ENCODE assay signal across 12 cellular contexts in genomic region chr9:38038307-38039089, GRCh38. TPM values are rescaled to one million over a fixed set of nuclear protein-coding genes. Genes with fewer than 3 reads are reported as not detected.
DNase-seq lines count a peak whose midpoint lies in the region; ATAC-seq, FAIRE-seq and TF ChIP-seq lines count a peak whose summit lies in the region.
"Had no signal": no experiment of that assay in that cellular context is flagged by ENCODE, and none has a peak within 500 bp of the region (broad histone marks: within the 10 kb centered on the region; RNA-seq: fewer than 3 reads in every experiment).

No MANE protein-coding gene starts in this region.

- no peak overlapping the region for H3K4me2 ChIP-seq in HepG2 (ENCODE audit: low read depth, low read length)

- TF ChIP-seq EP300 in HepG2 (IDR thresholded peaks at IDR 0.05; ENCODE audit: low read depth in 2 of 2, low read length in 2 of 2) = no peak
- TF ChIP-seq EP300 in HepG2 (CRISPR knock-in tag; IDR thresholded peaks at IDR 0.05; ENCODE audit: borderline replicate concordance) = no peak

- POLR2A ChIA-PET in A673 (lab: Charles Lee; ENCODE audit: low non-redundant PET) (no interaction called here), HepG2 (lab: Yijun Ruan, JAX) (no interaction called here)

- H3K27me3 ChIP-seq in A673 (replicated peaks; ENCODE audit: insufficient read depth, low read depth, low read length, poor library complexity) (no peaks in the 10 kb centered on the region), HUES64 (ENCODE audit: insufficient read depth, low read length) (no peaks in the 10 kb centered on the region), ascending aorta (no peaks in the 10 kb centered on the region), HepG2 (ENCODE audit: control insufficient read depth in 1 of 2, insufficient read depth in 2 of 2, low read length in 2 of 2) (no peaks in the 10 kb centered on the region), WERI-Rb-1 (ENCODE audit: insufficient read depth, low read depth, severe bottlenecking) (no peaks in the 10 kb centered on the region), breast epithelium (no peaks in the 10 kb centered on the region)

- H3K4me3 ChIP-seq in A673 (ENCODE audit: low read depth, low read length, poor library complexity, severe bottlenecking) (no peak overlapping the region), HUES64 (ENCODE audit: low read length) (no peak overlapping the region), ascending aorta (no peak overlapping the region), HepG2 (replicated peaks in 1 of 3; ENCODE audit: insufficient read depth in 1 of 3, low read depth in 2 of 3, low read length in 3 of 3) (no peak overlapping the region), WERI-Rb-1 (ENCODE audit: low read depth, low read length) (no peak overlapping the region), breast epithelium (no peak overlapping the region)

- DNase-seq in A673 (ENCODE audit: low spot score) (no peak), ascending aorta (ENCODE audit: low spot score in 2 of 2) (no peak), HepG2 (ENCODE audit: low spot score) (no peak), WERI-Rb-1 (no peak), breast epithelium (ENCODE audit: low spot score in 2 of 2) (no peak)
- DNase-seq: activated CD4-positive, CD25-positive, alpha-beta regulatory T cell; activated naive CD8-positive, alpha-beta T cell treated with anti-CD3 and anti-CD28 coated beads, Interleukin-2, amount 10 ng/mL, durations not matched to agents 7 days and 5 days; NCI-H510A had no signal

- FAIRE-seq in HepG2 (lab: Jason Lieb, UNC) = no peak

- H3K36me3 ChIP-seq in A673 (ENCODE audit: insufficient read depth, low read length, poor library complexity, severe bottlenecking) (no peaks in the 10 kb centered on the region), HUES64 (ENCODE audit: insufficient read depth, low read length) (no peaks in the 10 kb centered on the region), ascending aorta (no peaks in the 10 kb centered on the region), HepG2 (replicated peaks in 1 of 2; ENCODE audit: control insufficient read depth in 1 of 2, insufficient read depth in 2 of 2, low read length in 2 of 2) (peaks cover 8 to 40% of the 10 kb centered on the region in 2 experiments), WERI-Rb-1 (peaks cover 19% of the 10 kb centered on the region), breast epithelium (no peaks in the 10 kb centered on the region)

- H3K79me2 ChIP-seq in HepG2 (ENCODE audit: insufficient read depth, low read length) = peaks cover 97% of the 10 kb centered on the region

- in situ Hi-C loops in HepG2 (cut with HindIII; ENCODE audit: extremely low pct_ligation_motif_present, low pct_unique_long_range_greater_than_20kb) = no loop called here

- H3K9ac ChIP-seq in HUES64 (ENCODE audit: low read depth, low read length) = no peak overlapping the region
- no peak overlapping the region for H3K9ac ChIP-seq in HepG2 (ENCODE audit: insufficient read depth, low read depth, low read length)

- BruUV-seq in A673 (replicated peaks; lab: Mats Ljungman, UMichigan) (no TSS peak), HepG2 (replicated peaks; lab: Mats Ljungman, UMichigan) (no TSS peak)

- no peak for ATAC-seq in HepG2
- no peak for ATAC-seq in GM21526 (IDR thresholded peaks at IDR 0.05; ENCODE audit: low FRiP score, unreplicated experiment)
- no peak for ATAC-seq in GM21515 (IDR thresholded peaks at IDR 0.05; ENCODE audit: unreplicated experiment)
- ATAC-seq: naive thymus-derived CD8-positive, alpha-beta T cell had no signal

- no peak for TF ChIP-seq RAD21 in HepG2 (CRISPR knock-in tag; IDR thresholded peaks at IDR 0.05)

- CTCF ChIA-PET in A673 (lab: Charles Lee) (no interaction called here), HepG2 (lab: Yijun Ruan, JAX; ENCODE audit: low intra/inter-chr PET ratio, low total read pairs) (no interaction called here)

- intact Hi-C loops in A673 (cut with micrococcal nuclease; ENCODE audit: unreplicated experiment) = no loop called here
- intact Hi-C loops in ascending aorta (cut with DNase I) = no loop called here
- intact Hi-C loops in HepG2 (cut with micrococcal nuclease; ENCODE audit: unreplicated experiment) = no loop called here
- intact Hi-C loops in breast epithelium (cut with DNase I; ENCODE audit: low total_unique reads) = no loop called here

- H3K4me1 ChIP-seq in A673 (ENCODE audit: insufficient read depth, low read length, poor library complexity, severe bottlenecking) = peaks cover 63% of the 10 kb centered on the region
- H3K4me1 ChIP-seq in HUES64 (ENCODE audit: insufficient read depth, low read length) = peaks cover 40% of the 10 kb centered on the region
- peaks cover 5 to 63% of the 10 kb centered on the region in 2 donors for H3K4me1 ChIP-seq in ascending aorta
- H3K4me1 ChIP-seq in HepG2 (ENCODE audit: insufficient read depth, low read length) = peaks cover 96% of the 10 kb centered on the region
- H3K4me1 ChIP-seq in breast epithelium = no peaks in the 10 kb centered on the region

- H3K9me3 ChIP-seq in A673 (ENCODE audit: low read depth, low read length, poor library complexity, severe bottlenecking) (no peaks in the 10 kb centered on the region), HUES64 (ENCODE audit: insufficient read depth, low read depth, low read length) (no peaks in the 10 kb centered on the region), ascending aorta (no peaks in the 10 kb centered on the region), HepG2 (ENCODE audit: low read length) (no peaks in the 10 kb centered on the region), WERI-Rb-1 (ENCODE audit: severe bottlenecking) (no peaks in the 10 kb centered on the region), breast epithelium (no peaks in the 10 kb centered on the region)

- no peak overlapping the region for H2AFZ ChIP-seq in HepG2 (ENCODE audit: low read length)

- H3K27ac ChIP-seq in A673 (ENCODE audit: low read depth, low read length, poor library complexity, severe bottlenecking) (peak overlapping the region; percentile 45), HUES64 (ENCODE audit: low read depth, low read length) (peak overlapping the region; percentile 35; the same call in 1 of the 2 replicates), ascending aorta (peak overlapping the region; percentile 13 to 47), HepG2 (ENCODE audit: extremely low read length, insufficient read depth, low read length) (no peak overlapping the region), WERI-Rb-1 (no peak overlapping the region), breast epithelium (peak overlapping the region in 1 of 2 donors; percentile 1)

- TF ChIP-seq POLR2A in HepG2 (IDR thresholded peaks at IDR 0.05; ENCODE audit: insufficient read depth in 1 of 2, low read depth in 2 of 2, low read length in 2 of 2) (no peak), breast epithelium (IDR thresholded peaks at IDR 0.05) (no peak)

- H4K20me1 ChIP-seq in HepG2 (ENCODE audit: insufficient read depth, low read length) = peaks cover 34% of the 10 kb centered on the region; the same call in 1 of the 2 replicates

- no peak for TF ChIP-seq CTCF in A673 (conservative IDR thresholded peaks at IDR 0.05; ENCODE audit: low read depth, low read length)
- TF ChIP-seq CTCF in ascending aorta (IDR thresholded peaks at IDR 0.05) = no peak
- TF ChIP-seq CTCF in HepG2 (CRISPR knock-in tag; IDR thresholded peaks at IDR 0.05) = no peak
- no peak for TF ChIP-seq CTCF in WERI-Rb-1 (IDR thresholded peaks at IDR 0.05; ENCODE audit: low read depth, low read length)
- no peak for TF ChIP-seq CTCF in breast epithelium (IDR thresholded peaks at IDR 0.05)

- 80% methylated on average over 15 of the region's 15 CpGs for WGBS in HUES64
- 93% methylated on average over 15 of the region's 15 CpGs for WGBS in HepG2 (ENCODE audit: low lambda C conversion rate)

TF ChIP-seq in HepG2, 621 proteins besides CTCF, POLR2A, EP300 and RAD21 (continues in another document):
- TF ChIP-seq ZNF207 (IDR thresholded peaks at IDR 0.05; ENCODE audit: borderline replicate concordance) (no peak), NR3C1 (CRISPR knock-in tag; IDR thresholded peaks at IDR 0.05) (no peak), RBAK (CRISPR knock-in tag; IDR thresholded peaks at IDR 0.05) (no peak), RFXAP (CRISPR knock-in tag; IDR thresholded peaks at IDR 0.05; ENCODE audit: borderline replicate concordance) (no peak), ZNF12 (CRISPR knock-in tag; IDR thresholded peaks at IDR 0.05) (no peak), ZNF749 (CRISPR knock-in tag; IDR thresholded peaks at IDR 0.05; ENCODE audit: borderline replicate concordance) (no peak)

RNA-seq across cellular contexts. Expression of gene SHB, which starts 30.5 kb away (rescaled TPM):
- total RNA-seq in A673 (2021) = 14.7 and 20.7 TPM in 2 replicates
- polyA plus RNA-seq in HUES64 (2013, experiment 1 of 2) = 7.3 TPM
- polyA plus RNA-seq in HUES64 (2013, experiment 2 of 2) = 6.7 TPM
- 77.8 TPM for total RNA-seq in ascending aorta
- total RNA-seq in HepG2 (2016; rRNA removed; fragmentation: Illumina TruSeq; extraction: Trizol) = 14.7 and 19.4 TPM in 2 replicates
- 7.3 and 8.2 TPM in 2 replicates for total RNA-seq in HepG2 (2016; cell fraction: cytosol; rRNA removed; fragmentation: Illumina TruSeq; extraction: Trizol; ENCODE audit: low read depth)
- 12.9 and 18.0 TPM in 2 replicates for total RNA-seq in HepG2 (2016; cell fraction: insoluble cytoplasmic fraction; rRNA removed; fragmentation: Illumina TruSeq; extraction: Trizol)
- total RNA-seq in HepG2 (2016; cell fraction: membrane; rRNA removed; fragmentation: Illumina TruSeq; extraction: Trizol) = 16.0 and 20.4 TPM in 2 replicates
- 12.0 and 14.5 TPM in 2 replicates for total RNA-seq in HepG2 (2016; cell fraction: nucleus; rRNA removed; fragmentation: Illumina TruSeq; extraction: Trizol)
- 20.7 and 25.3 TPM in 2 replicates for polyA plus RNA-seq in HepG2 (2011; rRNA removed)
- polyA plus RNA-seq in HepG2 (2011; cell fraction: cytosol; rRNA removed) = 19.8 and 24.1 TPM in 2 replicates
- 26.3 and 29.8 TPM in 2 replicates for polyA plus RNA-seq in HepG2 (2011; cell fraction: nucleus; rRNA removed)
- 16.2 and 22.8 TPM in 2 replicates for polyA plus RNA-seq in HepG2 (2012)
- polyA plus RNA-seq in HepG2 (2016; cell fraction: cytosol; fragmentation: Illumina TruSeq; extraction: Trizol; ENCODE audit: low read depth) = 9.0 and 11.2 TPM in 2 replicates
- 21.3 and 23.2 TPM in 2 replicates for polyA plus RNA-seq in HepG2 (2016; cell fraction: insoluble cytoplasmic fraction; fragmentation: Illumina TruSeq; extraction: Trizol; ENCODE audit: low read depth)
- polyA plus RNA-seq in HepG2 (2016; cell fraction: membrane; fragmentation: Illumina TruSeq; extraction: Trizol; ENCODE audit: low read depth) = 18.0 and 21.9 TPM in 2 replicates
- 17.6 and 17.8 TPM in 2 replicates for polyA plus RNA-seq in HepG2 (2016; cell fraction: nucleus; fragmentation: Illumina TruSeq; extraction: Trizol; ENCODE audit: insufficient read depth, low read depth)
- 8.6 and 37.7 TPM in 2 replicates for polyA minus RNA-seq in HepG2 (2011; rRNA and poly(A)+ RNA removed; ENCODE audit: low replicate concordance)
- 28.1 and 28.8 TPM in 2 replicates for polyA minus RNA-seq in HepG2 (2011; cell fraction: cytosol; rRNA and poly(A)+ RNA removed)
- 42.1 and 49.2 TPM in 2 replicates for polyA minus RNA-seq in HepG2 (2011; cell fraction: nucleus; rRNA and poly(A)+ RNA removed)
- 10 to 100 TPM in 2 of 3 donors, 1 to 10 TPM in 1; 3.8 to 18.7 (median 17.9) TPM for total RNA-seq in breast epithelium

Comparison
In these comparisons a context has a peak if more than half of its experiments do, and no peak if none do; other contexts are left out.
1. H3K27ac ChIP-seq: peak in A673 (single experiment), HUES64 (single experiment) and ascending aorta (2 of 2); none in HepG2 (single experiment) and WERI-Rb-1 (single experiment).